7 cellular contexts compared by ENCODE assay signal in the genomic region with DNA sequence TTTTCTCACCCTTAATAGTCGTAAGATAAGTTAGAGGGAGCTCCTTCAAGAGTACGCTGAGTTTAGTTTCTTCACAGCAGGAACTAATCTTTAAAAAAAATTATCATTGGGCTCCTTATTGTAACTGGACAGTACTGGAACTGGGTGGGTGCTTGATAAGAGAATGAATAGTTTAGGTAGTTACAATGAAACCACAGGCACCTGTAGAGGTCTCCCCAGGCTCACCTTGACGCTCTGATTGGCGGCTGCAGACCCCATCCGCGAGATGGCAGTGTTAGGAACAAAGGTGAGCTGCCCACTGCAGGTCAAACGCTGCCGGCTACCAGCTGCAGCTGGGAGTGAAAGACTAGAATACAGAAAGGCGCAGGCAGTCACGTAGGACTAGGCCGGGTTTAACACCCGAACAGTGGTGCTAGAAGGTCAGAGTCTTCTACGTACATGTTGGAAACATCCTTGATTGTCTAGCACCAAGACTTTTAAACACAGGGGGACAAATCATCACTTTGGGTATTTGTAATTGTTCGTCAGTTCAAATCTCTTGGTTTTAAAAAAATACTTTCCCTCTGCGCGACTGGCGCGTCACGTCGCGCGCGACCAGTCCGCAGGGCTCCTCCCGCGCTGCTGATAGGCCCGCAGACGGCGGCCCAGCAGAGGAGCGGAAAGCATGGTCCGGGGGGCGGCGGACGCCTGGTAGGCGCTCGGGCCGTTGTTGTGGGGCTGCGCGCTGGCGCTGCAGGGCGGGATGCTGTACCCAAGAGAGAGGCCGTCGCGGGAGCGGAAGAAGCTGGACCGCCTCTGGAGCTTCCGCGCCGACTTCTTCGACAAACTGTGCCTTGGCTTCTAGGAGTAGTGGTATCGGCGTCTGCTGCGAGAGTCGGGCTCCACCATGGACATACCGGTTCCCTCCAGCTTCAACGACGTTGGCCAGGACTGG. TPM values are rescaled to one million over a fixed set of nuclear protein-coding genes. Genes with fewer than 3 reads are reported as not detected.
A peak's percentile ranks its signal among the peaks of the same experiment; 100 is the strongest.
DNase-seq lines count a peak whose midpoint lies in the region; ATAC-seq and TF ChIP-seq lines count a peak whose summit lies in the region.

No MANE protein-coding gene starts in this region.

- no peak for TF ChIP-seq POLR2A in right lobe of liver (IDR thresholded peaks at IDR 0.05)

- H3K27me3 ChIP-seq in duodenal mucosa (ENCODE audit: control insufficient read depth in 1 of 2, insufficient read depth in 2 of 2, low read length in 2 of 2): no peaks in the 10 kb centered on the region
- H3K27me3 ChIP-seq in right lobe of liver: no peaks in the 10 kb centered on the region

- H3K27ac ChIP-seq in duodenal mucosa (ENCODE audit: low read depth, low read length) (peak overlapping the region; percentile 15), right lobe of liver (peak overlapping the region; percentile 24 to 47 (median 34))

- WGBS in right lobe of liver (ENCODE audit: insufficient coverage, low coverage, low lambda C conversion rate, missing lambda C conversion rate): under 1% methylated on average over 24 of the region's 57 CpGs

- H3K4me3 ChIP-seq in duodenal mucosa (ENCODE audit: low read depth in 1 of 2, low read length in 2 of 2): peak overlapping the region; percentile 80 to 88
- peak overlapping the region; percentile 51 to 75 (median 66) for H3K4me3 ChIP-seq in right lobe of liver

- DNase-seq in NCI-H2171 treated with DMSO at 0.1 percent for 48 hours (lab: John Stamatoyannopoulos, UW) (peak; percentile 74), right lobe of liver (peak; percentile 84 to 90 (median 88))
- peak; percentile 41 to 63 for DNase-seq in activated CD4-positive, alpha-beta T cell treated with anti-CD3 and anti-CD28 coated beads, Interleukin-2, amount 50 U/mL, for 24 hours (ENCODE audit: low read depth in 1 of 2, low spot score in 1 of 2)
- peak; percentile 44 to 48 for DNase-seq in stimulated activated CD4-positive, alpha-beta T cell treated with anti-CD3 and anti-CD28 coated beads, Interleukin-4, amount 100 ng/mL, for 48 hours (ENCODE audit: low read depth in 2 of 2)

- peak overlapping the region; percentile 48 to 59 for H3K9ac ChIP-seq in duodenal mucosa (ENCODE audit: low read depth in 1 of 2, low read length in 2 of 2)

- ATAC-seq in GM18499 (IDR thresholded peaks at IDR 0.05; ENCODE audit: insufficient read depth, unreplicated experiment) (peak; percentile 76), HG02938 (IDR thresholded peaks at IDR 0.05; ENCODE audit: unreplicated experiment) (peak; percentile 75), right lobe of liver (peak; percentile 97 to 99 (median 98))

- intact Hi-C loops in right lobe of liver (cut with DNase I): no loop called here

- H3K4me1 ChIP-seq in duodenal mucosa (ENCODE audit: control insufficient read depth in 1 of 2, insufficient read depth in 2 of 2, low read length in 2 of 2) (peaks cover 5 to 14% of the 10 kb centered on the region in 2 donors), right lobe of liver (peaks cover 0 to 3% (median 0%) of the 10 kb centered on the region in 4 donors)

- peaks cover 2 to 6% of the 10 kb centered on the region in 2 donors for H3K36me3 ChIP-seq in duodenal mucosa (ENCODE audit: control insufficient read depth in 1 of 2, insufficient read depth in 2 of 2, low read length in 2 of 2)
- H3K36me3 ChIP-seq in right lobe of liver: peaks cover 0 to 2% (median 0%) of the 10 kb centered on the region in 4 donors

- TF ChIP-seq CTCF in right lobe of liver (IDR thresholded peaks at IDR 0.05): peak; percentile 46 to 81 (median 78)

- H3K9me3 ChIP-seq in duodenal mucosa (ENCODE audit: control insufficient read depth in 1 of 2, low read length in 2 of 2) (no peaks in the 10 kb centered on the region), right lobe of liver (no peaks in the 10 kb centered on the region)

RNA-seq across cellular contexts. Expression of gene SMARCA5, which starts 45.6 kb away (rescaled TPM):
- 10 to 100 TPM in 5 of 6 experiments, 1 to 10 TPM in 1; 7.8 to 24.1 (median 16.7) TPM for total RNA-seq in right lobe of liver

Comparison
In these comparisons a context has a peak if more than half of its experiments do, and no peak if none do; other contexts are left out.
1. Peak in every context shown above with its lines: DNase-seq, ATAC-seq, H3K4me3 ChIP-seq and H3K27ac ChIP-seq.